9 cellular contexts compared by ENCODE assay signal in the genomic region with DNA sequence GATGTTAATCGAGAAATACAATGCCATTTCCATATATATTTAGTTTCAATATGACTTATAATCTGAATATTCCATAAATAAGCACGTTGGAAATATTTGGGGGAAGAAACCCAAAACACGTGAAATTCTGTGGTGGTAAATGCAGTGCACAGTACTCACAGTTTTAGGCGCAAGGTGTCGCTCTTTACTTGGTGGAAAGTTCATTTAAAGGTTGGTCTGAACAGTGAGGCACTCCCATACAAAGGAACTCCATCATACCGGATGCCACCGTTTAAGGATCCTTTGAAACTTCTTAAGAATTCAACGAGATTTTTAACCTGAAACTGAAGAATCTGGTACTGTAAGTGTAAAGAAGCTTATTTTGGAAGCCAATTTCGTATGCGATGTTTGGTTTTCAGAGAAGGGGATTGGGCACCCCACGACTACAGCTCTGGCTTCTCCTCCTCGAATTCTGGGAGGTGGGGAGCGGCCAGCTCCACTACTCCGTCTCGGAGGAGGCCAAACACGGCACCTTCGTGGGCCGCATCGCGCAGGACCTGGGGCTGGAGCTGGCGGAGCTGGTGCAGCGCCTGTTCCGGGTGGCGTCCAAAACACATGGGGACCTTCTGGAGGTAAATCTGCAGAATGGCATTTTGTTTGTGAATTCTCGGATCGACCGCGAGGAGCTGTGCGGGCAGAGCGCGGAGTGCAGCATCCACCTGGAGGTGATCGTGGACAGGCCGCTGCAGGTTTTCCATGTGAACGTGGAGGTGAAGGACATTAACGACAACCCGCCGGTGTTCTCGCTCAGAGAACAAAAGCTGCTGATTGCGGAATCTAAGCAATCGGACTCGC. TPM values are rescaled to one million over a fixed set of nuclear protein-coding genes. Genes with fewer than 3 reads are reported as not detected.
A peak's percentile ranks its signal among the peaks of the same experiment; 100 is the strongest.
DNase-seq lines count a peak whose midpoint lies in the region; ATAC-seq lines count a peak whose summit lies in the region.
"Had no signal": no experiment of that assay in that cellular context is flagged by ENCODE, and none has a peak within 500 bp of the region (broad histone marks: within the 10 kb centered on the region; RNA-seq: fewer than 3 reads in every experiment).

A gene with protein sequence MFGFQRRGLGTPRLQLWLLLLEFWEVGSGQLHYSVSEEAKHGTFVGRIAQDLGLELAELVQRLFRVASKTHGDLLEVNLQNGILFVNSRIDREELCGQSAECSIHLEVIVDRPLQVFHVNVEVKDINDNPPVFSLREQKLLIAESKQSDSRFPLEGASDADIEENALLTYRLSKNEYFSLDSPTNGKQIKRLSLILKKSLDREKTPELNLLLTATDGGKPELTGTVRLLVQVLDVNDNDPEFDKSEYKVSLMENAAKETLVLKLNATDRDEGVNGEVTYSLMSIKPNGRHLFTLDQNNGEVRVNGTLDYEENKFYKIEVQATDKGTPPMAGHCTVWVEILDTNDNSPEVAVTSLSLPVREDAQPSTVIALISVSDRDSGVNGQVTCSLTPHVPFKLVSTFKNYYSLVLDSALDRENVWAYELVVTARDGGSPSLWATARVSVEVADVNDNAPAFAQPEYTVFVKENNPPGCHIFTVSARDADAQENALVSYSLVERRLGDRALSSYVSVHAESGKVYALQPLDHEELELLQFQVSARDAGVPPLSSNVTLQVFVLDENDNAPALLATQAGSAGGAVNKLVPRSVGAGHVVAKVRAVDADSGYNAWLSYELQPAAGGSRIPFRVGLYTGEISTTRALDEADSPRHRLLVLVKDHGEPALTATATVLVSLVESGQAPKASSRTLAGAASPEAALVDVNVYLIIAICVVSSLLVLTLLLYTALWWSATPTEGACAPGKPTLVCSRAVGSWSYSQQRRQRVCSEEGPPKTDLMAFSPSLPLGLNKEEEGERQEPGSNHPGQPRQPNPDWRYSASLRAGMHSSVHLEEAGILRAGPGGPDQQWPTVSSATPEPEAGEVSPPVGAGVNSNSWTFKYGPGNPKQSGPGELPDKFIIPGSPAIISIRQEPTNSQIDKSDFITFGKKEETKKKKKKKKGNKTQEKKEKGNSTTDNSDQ (plus strand): TSS at position 237 of the 834 bp plus-strand sequence. CDS start 147 bp downstream, at position 384.

- no peaks in the 10 kb centered on the region for H3K36me3 ChIP-seq in mesodermal cell (ENCODE audit: control insufficient read depth, insufficient read depth, low read length)

- peak within 1 kb of the TSS; percentile 47 for H3K4me3 ChIP-seq in mesodermal cell (ENCODE audit: extremely low read depth, insufficient read depth, low read length, poor library complexity, severe bottlenecking)

- ATAC-seq in activated T-cell treated with anti-CD3 and anti-CD28 coated beads, Interleukin-2, amount 50 U/mL, for 72 hours (replicated peaks in 1 of 2): no peak
- ATAC-seq in HG02885 (IDR thresholded peaks at IDR 0.05; ENCODE audit: poor library complexity, unreplicated experiment): no peak

- H3K9me3 ChIP-seq in mesodermal cell (ENCODE audit: control insufficient read depth, low read length): peaks cover 12% of the 10 kb centered on the region

- WGBS in mesodermal cell (ENCODE audit: insufficient coverage in 2 of 2), 2 experiments: 56 to 59% methylated on average over 31 to 38 of the region's 41 CpGs

- no peaks in the 10 kb centered on the region for H3K4me1 ChIP-seq in mesodermal cell (ENCODE audit: control insufficient read depth, insufficient read depth, low read length, poor library complexity, severe bottlenecking)

- H3K4me3 Mint-ChIP-seq in activated CD4-positive, alpha-beta T cell treated with anti-CD3 and anti-CD28 coated beads, Interleukin-2, amount 10 ng/mL, durations not matched to agents 24 days and 14 days: no peak within 1 kb of the TSS
- no peak within 1 kb of the TSS for H3K4me3 Mint-ChIP-seq in activated T-cell treated with anti-CD3 and anti-CD28 coated beads, Interleukin-2, amount 50 U/mL, for 72 hours
- H3K4me3 Mint-ChIP-seq: T-helper 1 cell treated with Interleukin-12 subunit alpha and Interleukin-12 subunit beta and Interleukin-4 antibody, amounts not matched to agents 30 μg/mL and 1 μg/mL, for 36 hours had no signal

- peak; percentile 84 for DNase-seq in DMS53 (lab: John Stamatoyannopoulos, UW)
- DNase-seq in NCI-H1092 (lab: John Stamatoyannopoulos, UW): peak; percentile 65
- peak; percentile 83 for DNase-seq in cerebellar cortex (ENCODE audit: low spot score)
- DNase-seq in NCI-H2227 (lab: John Stamatoyannopoulos, UW; ENCODE audit: unreplicated experiment): no peak
- no peak for DNase-seq in activated CD4-positive, alpha-beta T cell treated with anti-CD3 and anti-CD28 coated beads, Interleukin-2, amount 10 ng/mL, durations not matched to agents 24 days and 14 days
- DNase-seq in activated T-cell treated with anti-CD3 and anti-CD28 coated beads, Interleukin-2, amount 50 U/mL, for 72 hours: no peak

- no peaks in the 10 kb centered on the region for H3K36me3 Mint-ChIP-seq in activated CD4-positive, alpha-beta T cell treated with anti-CD3 and anti-CD28 coated beads, Interleukin-2, amount 10 ng/mL, durations not matched to agents 24 days and 14 days (ENCODE audit: low read depth)
- H3K36me3 Mint-ChIP-seq in activated T-cell treated with anti-CD3 and anti-CD28 coated beads, Interleukin-2, amount 50 U/mL, for 72 hours (ENCODE audit: insufficient read depth in 2 of 2): peaks cover 2 to 11% of the 10 kb centered on the region in 2 donors

- H3K27ac Mint-ChIP-seq in activated CD4-positive, alpha-beta T cell treated with anti-CD3 and anti-CD28 coated beads, Interleukin-2, amount 10 ng/mL, durations not matched to agents 24 days and 14 days: no peak within 1 kb of the TSS
- H3K27ac Mint-ChIP-seq in activated T-cell treated with anti-CD3 and anti-CD28 coated beads, Interleukin-2, amount 50 U/mL, for 72 hours: no peak within 1 kb of the TSS
- H3K27ac Mint-ChIP-seq: T-helper 1 cell treated with Interleukin-12 subunit alpha and Interleukin-12 subunit beta and Interleukin-4 antibody, amounts not matched to agents 30 μg/mL and 1 μg/mL, for 36 hours had no signal

- H3K27me3 Mint-ChIP-seq in activated CD4-positive, alpha-beta T cell treated with anti-CD3 and anti-CD28 coated beads, Interleukin-2, amount 10 ng/mL, durations not matched to agents 24 days and 14 days: no peaks in the 10 kb centered on the region
- H3K27me3 Mint-ChIP-seq in activated T-cell treated with anti-CD3 and anti-CD28 coated beads, Interleukin-2, amount 50 U/mL, for 72 hours (ENCODE audit: low read depth): peaks cover 19% of the 10 kb centered on the region

- no peaks in the 10 kb centered on the region for H3K4me1 Mint-ChIP-seq in activated CD4-positive, alpha-beta T cell treated with anti-CD3 and anti-CD28 coated beads, Interleukin-2, amount 10 ng/mL, durations not matched to agents 24 days and 14 days
- H3K4me1 Mint-ChIP-seq in activated T-cell treated with anti-CD3 and anti-CD28 coated beads, Interleukin-2, amount 50 U/mL, for 72 hours (ENCODE audit: low read depth): no peaks in the 10 kb centered on the region

- peaks cover 6% of the 10 kb centered on the region for H3K9me3 Mint-ChIP-seq in activated CD4-positive, alpha-beta T cell treated with anti-CD3 and anti-CD28 coated beads, Interleukin-2, amount 10 ng/mL, durations not matched to agents 24 days and 14 days
- H3K9me3 Mint-ChIP-seq in activated T-cell treated with anti-CD3 and anti-CD28 coated beads, Interleukin-2, amount 50 U/mL, for 72 hours: peaks cover 1 to 2% of the 10 kb centered on the region in 2 donors

- intact Hi-C loops in activated CD4-positive, alpha-beta T cell treated with anti-CD3 and anti-CD28 coated beads, Interleukin-2, amount 10 ng/mL, durations not matched to agents 24 days and 14 days (cut with micrococcal nuclease): no loop called here

- H3K27ac ChIP-seq in mesodermal cell (ENCODE audit: low read depth, low read length, severe bottlenecking): peak within 1 kb of the TSS; percentile 26

RNA-seq across cellular contexts. Expression of the gene that starts here (rescaled TPM):
- 7.4 TPM for polyA plus RNA-seq in mesodermal cell (2013, experiment 1 of 2)
- 6.3 TPM for polyA plus RNA-seq in mesodermal cell (2013, experiment 2 of 2)
- total RNA-seq in activated CD4-positive, alpha-beta T cell treated with anti-CD3 and anti-CD28 coated beads, Interleukin-2, amount 10 ng/mL, durations not matched to agents 24 days and 14 days: not detected in 2 replicates
- not detected for total RNA-seq in activated T-cell treated with anti-CD3 and anti-CD28 coated beads, Interleukin-2, amount 50 U/mL, for 72 hours

Comparison
In these comparisons a context has a peak if more than half of its experiments do, and no peak if none do; other contexts are left out.
1. DNase-seq: peak in DMS53 (single experiment), NCI-H1092 (single experiment) and cerebellar cortex (single experiment); none in NCI-H2227 (single experiment), activated CD4-positive, alpha-beta T cell treated with anti-CD3 and anti-CD28 coated beads, Interleukin-2, amount 10 ng/mL, durations not matched to agents 24 days and 14 days (single experiment) and activated T-cell treated with anti-CD3 and anti-CD28 coated beads, Interleukin-2, amount 50 U/mL, for 72 hours (0 of 2).